In genomic region chr14:88791252-88791621, GRCh38 we compare ENCODE assay signal across 12 cellular contexts. TPM values are rescaled to one million over a fixed set of nuclear protein-coding genes. Genes with fewer than 3 reads are reported as not detected.
DNase-seq lines count a peak whose midpoint lies in the region; ATAC-seq and TF ChIP-seq lines count a peak whose summit lies in the region.
"Had no signal": no experiment of that assay in that cellular context is flagged by ENCODE, and none has a peak within 500 bp of the region (broad histone marks: within the 10 kb centered on the region; RNA-seq: fewer than 3 reads in every experiment).

No MANE protein-coding gene starts in this region.

- BruUV-seq in Calu3 (replicated peaks; lab: Mats Ljungman, UMichigan), result no TSS peak

- CTCF ChIA-PET in Calu3 (lab: Charles Lee), result no interaction called here

- no peak overlapping the region for H3K27ac ChIP-seq in HUES48 (ENCODE audit: low read depth, low read length)
- no peak overlapping the region for H3K27ac ChIP-seq in ascending aorta
- H3K27ac ChIP-seq in adrenal gland, result peak overlapping the region in 1 of 5 donors; percentile 88
- H3K27ac ChIP-seq in colonic mucosa, result no peak overlapping the region
- no peak overlapping the region for H3K27ac ChIP-seq in left lung

- H3K4me3 ChIP-seq in HUES48 (ENCODE audit: low read depth, low read length), result peak overlapping the region; percentile 67; the same call in 1 of the 2 replicates
- H3K4me3 ChIP-seq in ascending aorta, result peak overlapping the region; percentile 71 to 94
- H3K4me3 ChIP-seq in adrenal gland, result peak overlapping the region in 1 of 4 donors; percentile 93
- H3K4me3 ChIP-seq in colonic mucosa, result no peak overlapping the region
- peak overlapping the region in 1 of 2 donors; percentile 59 for H3K4me3 ChIP-seq in left lung

- TF ChIP-seq CTCF in Calu3 (IDR thresholded peaks at IDR 0.05; ENCODE audit: unreplicated experiment) (no peak), ascending aorta (IDR thresholded peaks at IDR 0.05) (no peak), nephron progenitor cell (IDR thresholded peaks at IDR 0.05) (no peak), adrenal gland (IDR thresholded peaks at IDR 0.05) (no peak), colonic mucosa (IDR thresholded peaks at IDR 0.05) (no peak), left lung (IDR thresholded peaks at IDR 0.05) (no peak)

- H3K9ac ChIP-seq in HUES48 (ENCODE audit: low read depth, low read length), result no peak overlapping the region
- H3K9ac ChIP-seq in colonic mucosa (ENCODE audit: low read depth in 2 of 2, low read length in 2 of 2), result no peak overlapping the region

- DNase-seq in Calu3 (no peak), ascending aorta (ENCODE audit: low spot score in 2 of 2) (no peak), nephron progenitor cell (no peak), adrenal gland (no peak), NCI-H510A (lab: John Stamatoyannopoulos, UW) (no peak), colonic mucosa (no peak), left lung (no peak)
- DNase-seq: activated gamma-delta T cell treated with Interleukin-2 at 50 U/mL for 16 hours; left colon; stimulated activated CD4-positive, alpha-beta T cell treated with anti-CD3 and anti-CD28 coated beads, Interleukin-4, amount 100 ng/mL, for 24 hours had no signal

- intact Hi-C loops in Calu3 (cut with micrococcal nuclease; ENCODE audit: unreplicated experiment) (loop anchor here (10.0 kb wide), 1 partner anchor 126 kb away; no protein-coding TSS in a partner anchor), ascending aorta (cut with DNase I) (loop anchor here (5.0 kb wide), 1 partner anchor 76 kb away; no protein-coding TSS in a partner anchor), adrenal gland (cut with DNase I) (loop anchor here in 1 of 2 donors (5.0 to 10.0 kb wide), 2 partner anchors 54 to 119 kb away; no protein-coding TSS in a partner anchor), colonic mucosa (cut with DNase I) (no loop called here), left lung (cut with DNase I) (no loop called here)

- H3K4me1 Mint-ChIP-seq in Calu3 (ENCODE audit: low read depth, unreplicated experiment) (no peaks in the 10 kb centered on the region), nephron progenitor cell (no peaks in the 10 kb centered on the region)

- H3K36me3 Mint-ChIP-seq in Calu3 (ENCODE audit: insufficient read depth, unreplicated experiment) (peaks cover 21% of the 10 kb centered on the region), nephron progenitor cell (ENCODE audit: low read depth) (no peaks in the 10 kb centered on the region)

- H3K27me3 ChIP-seq in HUES48 (ENCODE audit: control insufficient read depth, insufficient read depth, low read length), result peaks cover 44% of the 10 kb centered on the region
- H3K27me3 ChIP-seq in ascending aorta, result no peaks in the 10 kb centered on the region
- no peaks in the 10 kb centered on the region for H3K27me3 ChIP-seq in adrenal gland
- no peaks in the 10 kb centered on the region for H3K27me3 ChIP-seq in colonic mucosa
- peaks cover 17 to 43% of the 10 kb centered on the region in 2 donors for H3K27me3 ChIP-seq in left lung
- H3K27me3 ChIP-seq: gastroesophageal sphincter had no signal

- 55 to 65% (median 57%) methylated on average over 3 of the region's 3 CpGs for WGBS in adrenal gland, 4 donors

- no peaks in the 10 kb centered on the region for H3K9me3 Mint-ChIP-seq in Calu3 (ENCODE audit: low read depth, unreplicated experiment)
- no peaks in the 10 kb centered on the region for H3K9me3 Mint-ChIP-seq in nephron progenitor cell

- peaks cover 27% of the 10 kb centered on the region for H3K27me3 Mint-ChIP-seq in Calu3 (ENCODE audit: unreplicated experiment)
- H3K27me3 Mint-ChIP-seq in nephron progenitor cell (ENCODE audit: low read depth, poor library complexity), result peaks cover 83% of the 10 kb centered on the region

- H3K27ac Mint-ChIP-seq in Calu3 (ENCODE audit: unreplicated experiment) (no peak overlapping the region), nephron progenitor cell (no peak overlapping the region)

- H3K9me3 ChIP-seq in HUES48 (ENCODE audit: control insufficient read depth, insufficient read depth, low read length) (no peaks in the 10 kb centered on the region), ascending aorta (no peaks in the 10 kb centered on the region), adrenal gland (replicated peaks in 1 of 3) (no peaks in the 10 kb centered on the region), colonic mucosa (no peaks in the 10 kb centered on the region), left lung (no peaks in the 10 kb centered on the region)
- H3K9me3 ChIP-seq: gastroesophageal sphincter had no signal

- H3K4me1 ChIP-seq in HUES48 (ENCODE audit: control insufficient read depth, insufficient read depth, low read length) (no peaks in the 10 kb centered on the region; the same call in 1 of the 2 replicates), ascending aorta (peaks cover 3 to 8% of the 10 kb centered on the region in 2 donors), adrenal gland (replicated peaks in 1 of 2) (no peaks in the 10 kb centered on the region), colonic mucosa (peaks cover 4% of the 10 kb centered on the region), left lung (peaks cover 0 to 19% of the 10 kb centered on the region in 2 donors)

- ATAC-seq in left lung, result no peak
- ATAC-seq: gastroesophageal sphincter, left colon had no signal

- TF ChIP-seq POLR2A in adrenal gland (IDR thresholded peaks at IDR 0.05), result no peak

- H3K36me3 ChIP-seq in HUES48 (ENCODE audit: control insufficient read depth, insufficient read depth, low read length), result no peaks in the 10 kb centered on the region
- no peaks in the 10 kb centered on the region for H3K36me3 ChIP-seq in ascending aorta
- no peaks in the 10 kb centered on the region for H3K36me3 ChIP-seq in adrenal gland (replicated peaks in 1 of 2)
- H3K36me3 ChIP-seq in colonic mucosa, result no peaks in the 10 kb centered on the region
- no peaks in the 10 kb centered on the region for H3K36me3 ChIP-seq in left lung
- H3K36me3 ChIP-seq: gastroesophageal sphincter had no signal

- H3K4me3 Mint-ChIP-seq in Calu3 (ENCODE audit: low read depth, unreplicated experiment) (peak overlapping the region; percentile 66), nephron progenitor cell (peak overlapping the region; percentile 74)

RNA-seq across cellular contexts. Expression of gene EML5, which starts 1.5 kb away (rescaled TPM):
- total RNA-seq in Calu3 (2022) (0.52 and 0.78 TPM in 2 replicates), ascending aorta (0.21 TPM), adrenal gland (10 to 100 TPM in 2 of 8 donors, 1 to 10 TPM in 6; 2.0 to 17.3 (median 7.4) TPM), colonic mucosa (1 to 10 TPM in 1 of 2 donors, under 1 TPM in 1; 0.93 to 1.2 TPM), left lung (1 to 10 TPM; 1.1 to 1.8 TPM)
- polyA plus RNA-seq in adrenal gland, result 1 to 10 TPM; 1.8 to 6.0 (median 5.6) TPM

RNA-seq across cellular contexts. Expression of gene TTC8, which starts 33.2 kb away (rescaled TPM):
- 16.9 and 17.0 TPM in 2 replicates for total RNA-seq in Calu3 (2022)
- total RNA-seq in ascending aorta, result 24.4 TPM
- total RNA-seq in adrenal gland, result 100 to 1,000 TPM in 1 of 8 donors, 10 to 100 TPM in 7; 40.4 to 184 (median 71.1) TPM
- polyA plus RNA-seq in adrenal gland, result 10 to 100 TPM; 53.5 to 68.5 (median 62.3) TPM
- total RNA-seq in colonic mucosa, result 10 to 100 TPM; 13.5 to 17.1 TPM
- 10 to 100 TPM; 17.3 to 17.5 TPM for total RNA-seq in left lung

Comparison
In these comparisons a context has a peak if more than half of its experiments do, and no peak if none do; other contexts are left out.
1. intact Hi-C loops: an anchor here in Calu3 (10.0 kb wide) and ascending aorta (5.0 kb wide); none called in colonic mucosa and left lung.